In the genomic region with DNA sequence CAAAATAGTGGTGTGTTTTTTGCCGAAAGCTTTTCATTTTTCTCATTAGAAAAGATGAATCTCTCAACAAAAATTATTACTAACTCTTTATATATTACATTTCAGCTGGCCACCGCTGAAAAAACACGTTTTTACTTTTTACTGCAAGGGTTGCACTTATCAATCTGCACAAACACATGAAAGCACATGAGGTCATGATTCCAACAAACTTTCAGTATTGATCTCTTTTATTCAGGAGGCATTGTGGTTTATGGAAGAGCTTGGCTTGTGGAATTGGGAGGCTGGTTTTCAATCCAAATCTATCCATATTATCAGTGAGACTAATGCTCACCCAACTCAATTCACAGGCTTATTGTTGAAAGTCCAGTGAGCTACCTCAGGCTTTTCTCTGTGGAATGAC, we compare ENCODE assay signal across 9 cellular contexts.
"Had no signal": no experiment of that assay in that cellular context is flagged by ENCODE, and none has a peak within 500 bp of the region (broad histone marks: within the 10 kb centered on the region; RNA-seq: fewer than 3 reads in every experiment).

No MANE protein-coding gene starts in this region.

- FAIRE-seq: H1, H54, HTR-8/SVneo had no signal

- H2AFZ ChIP-seq: GM23338 had no signal

- H3K9ac ChIP-seq: KMS-11 had no signal

- DNase-seq: H9, HCEC 1CT, KBM-7 had no signal

- H3K4me2 ChIP-seq: GM23338, KMS-11 had no signal

- H3K27ac ChIP-seq: HL-60, KMS-11 had no signal

- ATAC-seq: GM23338 had no signal

- H3K4me3 ChIP-seq: GM23338 had no signal
